8 cellular contexts compared by ENCODE assay signal in genomic region chr6:4017847-4018193, GRCh38.
A peak's percentile ranks its signal among the peaks of the same experiment; 100 is the strongest.
DNase-seq lines count a peak whose midpoint lies in the region; ATAC-seq, FAIRE-seq and TF ChIP-seq lines count a peak whose summit lies in the region.

No MANE protein-coding gene starts in this region.

- H3K27me3 ChIP-seq in lower lobe of right lung (ENCODE audit: low read depth) (no peaks in the 10 kb centered on the region), upper lobe of left lung (no peaks in the 10 kb centered on the region)

- TF ChIP-seq POLR2A in upper lobe of left lung (IDR thresholded peaks at IDR 0.05) (no peak), GM12892 (IDR thresholded peaks at IDR 0.05; ENCODE audit: low read depth, low read length) (no peak)

- POLR2A ChIA-PET in MCF 10A (lab: Yijun Ruan, JAX) = interaction anchor here (0.6 to 3.5 kb wide), 29 partner anchors 8 to 1252 kb away, joined by 3 to 24 read pairs (median 4); partner anchors contain the start of genes ECI2, FAM50B and NQO2

- intact Hi-C loops in CD14-positive monocyte (cut with micrococcal nuclease) (no loop called here), MCF 10A (cut with micrococcal nuclease) (loop anchor here (5.0 kb wide), 1 partner anchor 139 kb away; no protein-coding TSS in a partner anchor), lower lobe of right lung (cut with DNase I) (no loop called here)

- peaks cover 42% of the 10 kb centered on the region for H3K4me1 Mint-ChIP-seq in CD14-positive monocyte
- H3K4me1 Mint-ChIP-seq in MCF 10A (ENCODE audit: insufficient read depth, unreplicated experiment) = peaks cover 39% of the 10 kb centered on the region

- 0 to 1% methylated on average over 8 of the region's 8 CpGs for WGBS in upper lobe of left lung, 2 donors

- H3K9me3 ChIP-seq in lower lobe of right lung = no peaks in the 10 kb centered on the region
- H3K9me3 ChIP-seq in upper lobe of left lung = no peaks in the 10 kb centered on the region

- DNase-seq in CD14-positive monocyte (ENCODE audit: low spot score) (no peak), NCI-H82 treated with DMSO at 0.1 percent for 48 hours (lab: John Stamatoyannopoulos, UW; ENCODE audit: unreplicated experiment) (peak; percentile 99), MCF 10A (ENCODE audit: unreplicated experiment) (peak; percentile 46), lower lobe of right lung (no peak), upper lobe of left lung (no peak), GM12892 (ENCODE audit: insufficient read length) (no peak)

- no peak for FAIRE-seq in GM12892 (lab: Jason Lieb, UNC)

- no TSS peak for BruUV-seq in MCF 10A (replicated peaks; lab: Mats Ljungman, UMichigan)

- peaks cover 9 to 23% of the 10 kb centered on the region in 2 donors for H3K36me3 Mint-ChIP-seq in CD14-positive monocyte
- peaks cover 31% of the 10 kb centered on the region for H3K36me3 Mint-ChIP-seq in MCF 10A (ENCODE audit: insufficient read depth, unreplicated experiment)

- H3K4me3 ChIP-seq in lower lobe of right lung = peak overlapping the region; percentile 84
- H3K4me3 ChIP-seq in upper lobe of left lung = peak overlapping the region; percentile 44 to 83 (median 60)

- peaks cover 0 to 6% (median 0%) of the 10 kb centered on the region in 7 donors for H3K9me3 Mint-ChIP-seq in CD14-positive monocyte
- peaks cover 4% of the 10 kb centered on the region for H3K9me3 Mint-ChIP-seq in MCF 10A (ENCODE audit: unreplicated experiment)

- H3K4me3 Mint-ChIP-seq in CD14-positive monocyte (peak overlapping the region; percentile 88 to 96), MCF 10A (ENCODE audit: unreplicated experiment) (peak overlapping the region; percentile 96)

- H3K27me3 Mint-ChIP-seq in CD14-positive monocyte (ENCODE audit: low read depth in 3 of 3) (no peaks in the 10 kb centered on the region), MCF 10A (ENCODE audit: insufficient read depth, unreplicated experiment) (no peaks in the 10 kb centered on the region)

- TF ChIP-seq CTCF in CD14-positive monocyte (IDR thresholded peaks at IDR 0.05) (no peak), MCF 10A (IDR thresholded peaks at IDR 0.05; ENCODE audit: unreplicated experiment) (no peak), lower lobe of right lung (IDR thresholded peaks at IDR 0.05) (no peak), upper lobe of left lung (IDR thresholded peaks at IDR 0.05) (no peak)

- ATAC-seq in GM21717 (IDR thresholded peaks at IDR 0.05; ENCODE audit: unreplicated experiment) (peak; percentile 11), lower lobe of right lung (peak in 1 of 2 donors; percentile 14), upper lobe of left lung (ENCODE audit: low FRiP score in 2 of 2) (no peak), HG02763 (IDR thresholded peaks at IDR 0.05; ENCODE audit: unreplicated experiment) (no peak)

- H3K27ac Mint-ChIP-seq in CD14-positive monocyte (peak overlapping the region; percentile 89 to 96 (median 93)), MCF 10A (ENCODE audit: low read depth, unreplicated experiment) (peak overlapping the region; percentile 97)

- H3K4me1 ChIP-seq in lower lobe of right lung (peaks cover 47% of the 10 kb centered on the region), upper lobe of left lung (peaks cover 32 to 43% (median 38%) of the 10 kb centered on the region in 4 donors)

- H3K36me3 ChIP-seq in lower lobe of right lung (no peaks in the 10 kb centered on the region), upper lobe of left lung (peaks cover 0 to 5% (median 0%) of the 10 kb centered on the region in 4 donors)

- TF ChIP-seq EP300 in upper lobe of left lung (IDR thresholded peaks at IDR 0.05) = no peak

- CTCF ChIA-PET in MCF 10A (lab: Yijun Ruan, JAX) = interaction anchor here (0.7 to 1.5 kb wide), 3 partner anchors 9 to 104 kb away, joined by 3 to 10 read pairs (median 3); no protein-coding TSS in a partner anchor

- H3K27ac ChIP-seq in lower lobe of right lung (peak overlapping the region; percentile 98), upper lobe of left lung (peak overlapping the region; percentile 93 to 100 (median 96))

Comparison
In these comparisons a context has a peak if more than half of its experiments do, and no peak if none do; other contexts are left out.
1. DNase-seq: peak in NCI-H82 treated with DMSO at 0.1 percent for 48 hours (single experiment) and MCF 10A (single experiment); none in CD14-positive monocyte (single experiment), lower lobe of right lung (single experiment), upper lobe of left lung (0 of 2) and GM12892 (single experiment).